10 cellular contexts compared by ENCODE assay signal in the genomic region with DNA sequence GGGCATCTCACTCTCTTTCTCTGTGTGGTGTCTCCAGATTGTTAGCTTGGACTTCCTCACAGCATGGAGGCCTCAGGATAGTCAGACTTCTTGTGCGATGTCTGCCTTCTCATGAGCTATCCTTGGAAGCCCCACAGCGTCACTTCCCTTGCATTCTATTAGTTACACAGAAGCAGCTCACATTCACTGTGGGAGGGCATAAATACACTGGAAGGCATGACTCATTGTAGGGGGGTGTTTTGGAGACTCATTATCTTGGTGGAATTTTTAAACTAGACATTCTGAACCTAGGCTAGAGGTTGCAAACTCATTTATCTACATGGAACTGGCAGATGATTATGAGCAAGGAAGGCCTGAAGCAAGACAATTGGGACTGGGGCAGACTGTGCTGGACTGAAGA. TPM values are rescaled to one million over a fixed set of nuclear protein-coding genes. Genes with fewer than 3 reads are reported as not detected.
DNase-seq lines count a peak whose midpoint lies in the region; ATAC-seq and TF ChIP-seq lines count a peak whose summit lies in the region.
"Had no signal": no experiment of that assay in that cellular context is flagged by ENCODE, and none has a peak within 500 bp of the region (broad histone marks: within the 10 kb centered on the region; RNA-seq: fewer than 3 reads in every experiment).

No MANE protein-coding gene starts in this region.

- DNase-seq in EH (ENCODE audit: low read depth) (peak; percentile 87), PC-9 (peak; percentile 9 to 42), mammary epithelial cell (peak; percentile 76), non-pigmented ciliary epithelial cell (ENCODE audit: low read depth) (peak; percentile 94), Caco-2 (no peak), NCI-H82 (lab: John Stamatoyannopoulos, UW) (no peak), 8988T (no peak)
- DNase-seq: aorta had no signal

- POLR2A ChIA-PET in PC-9 (lab: Charles Lee; ENCODE audit: unreplicated experiment) = interaction anchor here (0.6 to 0.7 kb wide), 2 partner anchors 105 kb away, joined by 5 to 6 read pairs; a partner anchor contains a TSS
- POLR2A ChIA-PET in Caco-2 (lab: Charles Lee) = no interaction called here

- H3K27ac ChIP-seq in PC-9 (peak overlapping the region; percentile 87), mammary epithelial cell (ENCODE audit: insufficient read depth, low read depth, low read length) (peak overlapping the region; percentile 97)
- H3K27ac ChIP-seq: KMS-11 had no signal

- no peak for ATAC-seq in GM19328 (IDR thresholded peaks at IDR 0.05; ENCODE audit: unreplicated experiment)

- CTCF ChIA-PET in PC-9 (lab: Charles Lee) (interaction anchor here (0.6 to 1.0 kb wide), 2 partner anchors 83 to 836 kb away, joined by 3 to 4 read pairs; no protein-coding TSS in a partner anchor), mammary epithelial cell (lab: Charles Lee; ENCODE audit: low non-redundant PET) (no interaction called here), Caco-2 (lab: Charles Lee) (no interaction called here)

- no TSS peak for BruUV-seq in PC-9 (replicated peaks; lab: Mats Ljungman, UMichigan)
- no TSS peak for BruUV-seq in mammary epithelial cell (replicated peaks; lab: Mats Ljungman, UMichigan)
- no TSS peak for BruUV-seq in Caco-2 (replicated peaks; lab: Mats Ljungman, UMichigan)

- in situ Hi-C loops in mammary epithelial cell (cut with MboI; ENCODE audit: low sequenced_read_pairs in 2 of 2) = no loop called here

- H3F3A ChIP-seq in PC-9 (ENCODE audit: insufficient read depth, low read depth) = peaks cover 28% of the 10 kb centered on the region

- no peaks in the 10 kb centered on the region for H3K79me2 ChIP-seq in PC-9 (ENCODE audit: low read depth)
- no peaks in the 10 kb centered on the region for H3K79me2 ChIP-seq in mammary epithelial cell (ENCODE audit: insufficient read depth, low read length)

- dilution Hi-C loops in mammary epithelial cell (cut with HindIII; ENCODE audit: low sequenced_read_pairs) = no loop called here

- H4K20me1 ChIP-seq in PC-9 (ENCODE audit: insufficient read depth) (no peaks in the 10 kb centered on the region), mammary epithelial cell (ENCODE audit: insufficient read depth, low read length) (no peaks in the 10 kb centered on the region)

- no peak overlapping the region for H3K4me3 ChIP-seq in PC-9
- no peak overlapping the region for H3K4me3 ChIP-seq in mammary epithelial cell (replicated peaks in 1 of 3; ENCODE audit: insufficient read depth in 1 of 3, low read depth in 2 of 3, low read length in 3 of 3)
- no peak overlapping the region for H3K4me3 ChIP-seq in Caco-2 (ENCODE audit: low read depth, low read length)

- H3K9me3 Mint-ChIP-seq in Caco-2 (ENCODE audit: unreplicated experiment) = peaks cover 12% of the 10 kb centered on the region

- H3K9me3 ChIP-seq in PC-9 (ENCODE audit: insufficient read depth, low read depth) (peaks cover 9% of the 10 kb centered on the region; the same call in 1 of the 2 replicates), mammary epithelial cell (replicated peaks; ENCODE audit: insufficient read depth, low read length) (peaks cover 6% of the 10 kb centered on the region), Caco-2 (no peaks in the 10 kb centered on the region; the same call in 1 of the 2 replicates)

- no peak overlapping the region for H3K4me3 Mint-ChIP-seq in Caco-2 (ENCODE audit: unreplicated experiment)

- H3K4me1 Mint-ChIP-seq in Caco-2 (ENCODE audit: low read depth, unreplicated experiment) = peaks cover 29% of the 10 kb centered on the region

- H3K4me1 ChIP-seq in PC-9 (replicated peaks; ENCODE audit: insufficient read depth) (peaks cover 36% of the 10 kb centered on the region), mammary epithelial cell (ENCODE audit: insufficient read depth, low read length) (peaks cover 41% of the 10 kb centered on the region), Caco-2 (no peaks in the 10 kb centered on the region)

- no peaks in the 10 kb centered on the region for H3K27me3 ChIP-seq in PC-9 (ENCODE audit: insufficient read depth, low read depth)
- H3K27me3 ChIP-seq in mammary epithelial cell (ENCODE audit: insufficient read depth, low read length) = no peaks in the 10 kb centered on the region
- H3K27me3 ChIP-seq in Caco-2 (replicated peaks; ENCODE audit: control insufficient read depth, insufficient read depth, low read length) = no peaks in the 10 kb centered on the region

- no peak overlapping the region for H2AFZ ChIP-seq in PC-9
- H2AFZ ChIP-seq in mammary epithelial cell (ENCODE audit: low read depth, low read length) = peak overlapping the region; percentile 41

- H3K9ac ChIP-seq in mammary epithelial cell (ENCODE audit: insufficient read depth, low read length) = no peak overlapping the region
- H3K9ac ChIP-seq: KMS-11 had no signal

- H3K27me3 Mint-ChIP-seq in Caco-2 (ENCODE audit: insufficient read depth, unreplicated experiment) = no peaks in the 10 kb centered on the region

- peak overlapping the region; percentile 71 for H3K4me2 ChIP-seq in PC-9
- peak overlapping the region; percentile 71 for H3K4me2 ChIP-seq in mammary epithelial cell (ENCODE audit: insufficient read depth, low read depth, low read length)
- H3K4me2 ChIP-seq: KMS-11 had no signal

- H3K9me2 ChIP-seq in PC-9 (ENCODE audit: insufficient read depth) = no peaks in the 10 kb centered on the region

- WGBS in mammary epithelial cell (ENCODE audit: low coverage, missing lambda C conversion rate) = 73% methylated on average over 2 of the region's 2 CpGs

- intact Hi-C loops in PC-9 (cut with micrococcal nuclease; ENCODE audit: unreplicated experiment) = loop anchor here (5.0 to 10.0 kb wide), 3 partner anchors 50 to 283 kb away; no protein-coding TSS in a partner anchor
- intact Hi-C loops in mammary epithelial cell (cut with micrococcal nuclease) = no loop called here
- intact Hi-C loops in Caco-2 (cut with micrococcal nuclease; ENCODE audit: unreplicated experiment) = no loop called here

- H3K36me3 ChIP-seq in PC-9 (ENCODE audit: low read depth) (no peaks in the 10 kb centered on the region), mammary epithelial cell (ENCODE audit: insufficient read depth, low read length) (no peaks in the 10 kb centered on the region), Caco-2 (ENCODE audit: control insufficient read depth, insufficient read depth, low read length) (no peaks in the 10 kb centered on the region)

- H3K36me3 Mint-ChIP-seq in Caco-2 (ENCODE audit: insufficient read depth, unreplicated experiment) = no peaks in the 10 kb centered on the region

- no peak overlapping the region for H3K27ac Mint-ChIP-seq in Caco-2 (ENCODE audit: unreplicated experiment)

- TF ChIP-seq CTCF in PC-9 (conservative IDR thresholded peaks at IDR 0.05) (no peak), mammary epithelial cell (conservative IDR thresholded peaks at IDR 0.05 in 1 of 2, IDR thresholded peaks at IDR 0.05 in 1 of 2; ENCODE audit: extremely low read depth in 1 of 2, insufficient read depth in 1 of 2, low read depth in 1 of 2, low read length in 2 of 2) (no peak), Caco-2 (IDR thresholded peaks at IDR 0.05; ENCODE audit: insufficient read depth in 1 of 2, low read depth in 1 of 2, low read length in 1 of 2, severe bottlenecking in 1 of 2, unreplicated experiment in 1 of 2) (no peak)

RNA-seq across cellular contexts. Expression of a gene that starts 21.4 kb away (rescaled TPM):
- total RNA-seq in PC-9 (2021) = not detected in 2 replicates
- not detected for total RNA-seq in mammary epithelial cell
- not detected for polyA plus RNA-seq in mammary epithelial cell
- not detected for polyA minus RNA-seq in mammary epithelial cell
- total RNA-seq in Caco-2 (2022) = not detected in 2 replicates
- polyA plus RNA-seq: aorta had no signal

Comparison
In these comparisons a context has a peak if more than half of its experiments do, and no peak if none do; other contexts are left out.
1. DNase-seq: peak in EH (single experiment), PC-9 (2 of 2), mammary epithelial cell (single experiment) and non-pigmented ciliary epithelial cell (single experiment); none in Caco-2 (0 of 2), NCI-H82 (single experiment) and 8988T (single experiment).